In the genomic region with DNA sequence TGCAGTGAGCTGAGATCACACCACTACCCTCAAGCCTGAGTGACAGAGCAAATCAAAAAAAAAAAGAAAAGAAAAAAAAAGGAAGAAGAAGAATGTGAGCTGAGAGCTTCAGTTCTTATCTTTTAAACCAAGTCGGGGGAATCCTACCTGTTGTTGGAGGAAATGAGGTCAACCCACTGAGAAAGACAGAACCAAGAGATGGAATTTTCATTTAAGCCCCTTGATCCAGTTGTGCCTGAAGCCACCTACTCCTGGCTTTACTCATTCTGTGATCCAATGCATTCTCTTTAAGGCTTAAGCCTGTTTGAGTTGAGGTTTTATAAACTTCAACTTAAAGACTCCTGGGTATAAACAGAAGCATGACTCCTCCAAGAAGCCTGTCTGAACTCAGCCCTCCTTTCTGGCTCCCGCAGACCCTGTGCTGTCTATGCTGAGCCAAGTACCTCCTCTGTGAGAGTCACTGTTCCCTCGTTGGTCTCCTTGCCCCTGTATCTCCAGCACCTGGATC, we compare ENCODE assay signal across 12 cellular contexts. TPM values are rescaled to one million over a fixed set of nuclear protein-coding genes. Genes with fewer than 3 reads are reported as not detected.
DNase-seq lines count a peak whose midpoint lies in the region; FAIRE-seq and TF ChIP-seq lines count a peak whose summit lies in the region.
"Had no signal": no experiment of that assay in that cellular context is flagged by ENCODE, and none has a peak within 500 bp of the region (broad histone marks: within the 10 kb centered on the region; RNA-seq: fewer than 3 reads in every experiment).

No MANE protein-coding gene starts in this region.

- no peak overlapping the region for H3K4me2 ChIP-seq in GM23248 (ENCODE audit: unreplicated experiment)

- TF ChIP-seq CTCF in kidney (IDR thresholded peaks at IDR 0.05; ENCODE audit: borderline replicate concordance, extremely low read depth, insufficient read depth) (no peak), spleen (IDR thresholded peaks at IDR 0.05 in 8 of 11, conservative IDR thresholded peaks at IDR 0.05 in 3 of 11) (no peak)

- DNase-seq in GM23248 (peak; percentile 54), adipocyte (ENCODE audit: low read depth) (peak; percentile 54), kidney (no peak), spleen (peak; percentile 65), NCI-H187 (lab: John Stamatoyannopoulos, UW) (no peak), DMS53 (lab: John Stamatoyannopoulos, UW) (no peak), GF-D8 (lab: John Stamatoyannopoulos, UW) (no peak)
- DNase-seq in activated effector memory CD4-positive, alpha-beta T cell treated with Interleukin-2 at 50 U/mL for 16 hours: no peak
- DNase-seq: activated CD4-positive, alpha-beta memory T cell treated with anti-CD3 and anti-CD28 coated beads for 36 hours; NCI-H2029 had no signal

- H3K9me3 ChIP-seq in GM23248 (ENCODE audit: low read depth): no peaks in the 10 kb centered on the region
- H3K9me3 ChIP-seq in adipocyte (ENCODE audit: control insufficient read depth, low read length): no peaks in the 10 kb centered on the region
- H3K9me3 ChIP-seq in kidney (ENCODE audit: control insufficient read depth in 1 of 2, low read length in 2 of 2): no peaks in the 10 kb centered on the region
- H3K9me3 ChIP-seq in spleen: no peaks in the 10 kb centered on the region
- H3K9me3 ChIP-seq: heart right ventricle had no signal

- H2AFZ ChIP-seq in GM23248: peak overlapping the region; percentile 45

- no peak for TF ChIP-seq POLR2A in spleen (IDR thresholded peaks at IDR 0.05)

- H3K36me3 ChIP-seq in GM23248 (ENCODE audit: low read depth): no peaks in the 10 kb centered on the region
- H3K36me3 ChIP-seq in adipocyte (ENCODE audit: control insufficient read depth, insufficient read depth, low read length, severe bottlenecking): no peaks in the 10 kb centered on the region
- no peaks in the 10 kb centered on the region for H3K36me3 ChIP-seq in kidney (ENCODE audit: control insufficient read depth in 1 of 2, insufficient read depth in 2 of 2, low read length in 2 of 2)
- no peaks in the 10 kb centered on the region for H3K36me3 ChIP-seq in spleen
- H3K36me3 ChIP-seq: cardiac muscle cell, heart right ventricle had no signal

- H3K27ac ChIP-seq in GM23248 (peak overlapping the region; percentile 55), kidney (ENCODE audit: low read depth in 2 of 2, low read length in 2 of 2) (peak overlapping the region; percentile 26 to 56), spleen (peak overlapping the region in 7 of 8 donors; percentile 28 to 86 (median 63))
- H3K27ac ChIP-seq: cardiac muscle cell had no signal

- H3K27me3 ChIP-seq in GM23248 (replicated peaks; ENCODE audit: insufficient read depth): no peaks in the 10 kb centered on the region
- H3K27me3 ChIP-seq in adipocyte (replicated peaks; ENCODE audit: control insufficient read depth, insufficient read depth, low read length): no peaks in the 10 kb centered on the region
- no peaks in the 10 kb centered on the region for H3K27me3 ChIP-seq in spleen (replicated peaks in 1 of 7)
- H3K27me3 ChIP-seq: cardiac muscle cell, heart right ventricle had no signal

- no peaks in the 10 kb centered on the region for H3K9me2 ChIP-seq in GM23248 (ENCODE audit: insufficient read depth)

- FAIRE-seq in kidney (lab: Jason Lieb, UNC): no peak

- WGBS in GM23248 (ENCODE audit: low coverage in 1 of 2, low lambda C conversion rate in 2 of 2, missing lambda C conversion rate in 2 of 2), 2 experiments: 26 to 37% methylated on average over 3 of the region's 3 CpGs
- WGBS in spleen, 5 donors: 30 to 41% (median 34%) methylated on average over 3 of the region's 3 CpGs

- peaks cover 27% of the 10 kb centered on the region for H3K4me1 ChIP-seq in GM23248 (ENCODE audit: insufficient read depth)
- H3K4me1 ChIP-seq in adipocyte (ENCODE audit: control insufficient read depth, insufficient read depth, low read length): peaks cover 36% of the 10 kb centered on the region
- H3K4me1 ChIP-seq in kidney (ENCODE audit: control insufficient read depth in 1 of 2, insufficient read depth in 1 of 2, low read depth in 1 of 2, low read length in 2 of 2): peaks cover 5 to 9% of the 10 kb centered on the region in 2 donors
- H3K4me1 ChIP-seq in spleen: peaks cover 0 to 44% (median 28%) of the 10 kb centered on the region in 6 donors

- H3K4me3 ChIP-seq in GM23248 (no peak overlapping the region), adipocyte (ENCODE audit: low read length) (peak overlapping the region; percentile 57), kidney (ENCODE audit: low read length in 2 of 2) (no peak overlapping the region), spleen (peak overlapping the region in 1 of 8 donors; percentile 27)
- H3K4me3 ChIP-seq: cardiac muscle cell, heart right ventricle had no signal

- peaks cover 22% of the 10 kb centered on the region for H3F3A ChIP-seq in GM23248 (ENCODE audit: insufficient read depth)

- H3K9ac ChIP-seq in GM23248 (peak overlapping the region; percentile 24; the same call in 1 of the 2 replicates), adipocyte (ENCODE audit: low read length) (peak overlapping the region; percentile 45), kidney (ENCODE audit: low read length in 2 of 2) (no peak overlapping the region)

- intact Hi-C loops in kidney (cut with DNase I) (no loop called here), spleen (cut with DNase I; ENCODE audit: low total_unique reads) (no loop called here)

- in situ Hi-C loops in GM23248 (cut with MboI): no loop called here

- H3K79me2 ChIP-seq in GM23248 (ENCODE audit: insufficient read depth): no peaks in the 10 kb centered on the region

- no peaks in the 10 kb centered on the region for H4K20me1 ChIP-seq in GM23248 (ENCODE audit: insufficient read depth)

RNA-seq across cellular contexts. Expression of gene MAP1LC3B2, which starts 32.5 kb away (rescaled TPM):
- 0.32 and 0.63 TPM in 2 replicates for total RNA-seq in GM23248 (2014; rRNA removed; shearing (Covaris generic))
- polyA plus RNA-seq in GM23248 (2016; fragmentation: Nextera tagmentation; extraction: Ambion mirVana) (8.4 and 9.0 TPM in 2 replicates), kidney (ENCODE audit: insufficient read depth, low read depth, low replicate concordance) (4.5 TPM), spleen (1 to 10 TPM in 2 of 3 donors, under 1 TPM in 1; 0.86 to 1.4 (median 1.2) TPM)
- total RNA-seq in kidney (2.1 TPM), spleen (1 to 10 TPM; 1.4 to 3.0 (median 2.1) TPM)

Comparison
In these comparisons a context has a peak if more than half of its experiments do, and no peak if none do; other contexts are left out.
1. DNase-seq: peak in GM23248 (single experiment), adipocyte (single experiment) and spleen (single experiment); none in kidney (single experiment), NCI-H187 (0 of 2), DMS53 (single experiment), GF-D8 (single experiment) and activated effector memory CD4-positive, alpha-beta T cell treated with Interleukin-2 at 50 U/mL for 16 hours (single experiment).
2. H3K9ac ChIP-seq: peak in GM23248 (single experiment) and adipocyte (single experiment); none in kidney (0 of 2).
3. Peak in every context shown above with its lines, with median percentiles within 50 percentile points of each other: H3K27ac ChIP-seq.